ENCODE assay signal across 1 cellular context in the genomic region with DNA sequence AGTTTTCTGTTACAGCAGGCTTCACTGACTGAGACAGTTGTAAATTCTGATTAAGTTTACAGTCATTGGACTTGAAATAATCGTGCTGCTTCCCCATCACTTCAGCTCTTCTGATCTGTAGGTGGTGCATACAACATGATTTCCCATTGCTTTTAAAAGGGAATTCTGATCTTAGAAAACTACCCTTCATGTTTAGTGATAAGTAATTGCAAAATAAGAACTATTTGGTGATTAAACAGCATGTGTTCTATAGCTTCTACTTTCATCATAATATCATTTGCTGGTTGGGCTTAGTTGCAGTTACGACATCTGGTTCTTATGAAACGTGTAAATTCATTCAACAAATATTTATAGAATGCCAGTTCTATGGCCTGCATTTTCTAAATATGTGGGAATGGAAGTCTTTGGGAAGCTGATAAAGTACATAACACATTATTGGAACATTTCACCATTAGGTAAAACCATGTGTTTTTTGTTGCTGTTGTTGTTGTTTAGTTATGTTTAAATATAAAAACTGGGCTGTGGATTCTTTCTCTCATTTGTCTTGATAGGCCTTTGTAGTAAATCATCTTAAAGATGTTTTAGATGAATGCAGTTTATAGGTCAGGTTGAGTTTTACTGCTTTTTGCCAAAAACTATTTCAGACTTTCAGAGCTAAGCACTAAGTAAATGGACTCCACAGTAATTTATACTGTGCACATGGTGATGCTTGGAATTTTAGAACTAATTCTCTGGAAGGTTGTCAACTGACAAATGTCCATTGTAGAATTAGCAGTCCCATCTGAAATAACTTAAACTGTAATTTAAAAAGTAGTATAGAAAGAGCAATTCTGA.
TF ChIP-seq lines count a peak whose summit lies in the region.

No MANE protein-coding gene starts in this region.

TF ChIP-seq in SK-N-SH, 30 proteins besides CTCF, POLR2A, EP300 and RAD21:
- TF ChIP-seq MAX (IDR thresholded peaks at IDR 0.05; ENCODE audit: low read depth) (no peak), NRF1 (IDR thresholded peaks at IDR 0.05; ENCODE audit: low read depth, low read length) (no peak), TEAD4 (IDR thresholded peaks at IDR 0.05; ENCODE audit: borderline replicate concordance, insufficient read depth) (peak; percentile 81), FOSL2 (IDR thresholded peaks at IDR 0.05; ENCODE audit: borderline replicate concordance, low read depth) (peak; percentile 77), RFX5 (IDR thresholded peaks at IDR 0.05; ENCODE audit: low read length) (no peak), JUND (IDR thresholded peaks at IDR 0.05) (peak; percentile 60), POLR2AphosphoS5 (IDR thresholded peaks at IDR 0.05; ENCODE audit: low read depth, low read length) (peak; percentile 69; the same call in 1 of the 2 replicates), FOXJ3 (CRISPR knock-in tag; IDR thresholded peaks at IDR 0.05) (no peak), TCF12 (IDR thresholded peaks at IDR 0.05) (peak; percentile 98)
TF ChIP-seq in SK-N-SH: peak in this region for 5.
